ENCODE assay signal across 1 cellular context in genomic region chr12:9346866-9347327, GRCh38.
A peak's percentile ranks its signal among the peaks of the same experiment; 100 is the strongest.
TF ChIP-seq lines count a peak whose summit lies in the region.

No MANE protein-coding gene starts in this region.

TF ChIP-seq in K562, 482 proteins besides CTCF, POLR2A, EP300 and RAD21 (continued from another document and continues in another):
- TF ChIP-seq BRD9 (IDR thresholded peaks at IDR 0.05; ENCODE audit: low read depth, partially characterized antibody) (no peak), ELK3 (CRISPR knock-in tag; IDR thresholded peaks at IDR 0.05) (0 out of 2 replicates have a peak, but pooled peaks have one; percentile 57), CLOCK (CRISPR knock-in tag; IDR thresholded peaks at IDR 0.05; ENCODE audit: borderline replicate concordance) (no peak), ZBTB11 (CRISPR knock-in tag; IDR thresholded peaks at IDR 0.05) (peak in 1 of 3 experiments; percentile 45; a peak in 1 of 6 replicates), ZNF197 (CRISPR knock-in tag; IDR thresholded peaks at IDR 0.05; ENCODE audit: low read depth) (peak; percentile 65), RFX5 (IDR thresholded peaks at IDR 0.05; ENCODE audit: low read depth, low read length) (no peak), BACH1 (tag; IDR thresholded peaks at IDR 0.05) (peak; percentile 65; the same call in 1 of the 2 replicates), TEAD2 (tag; IDR thresholded peaks at IDR 0.05) (0 out of 2 replicates have a peak, but pooled peaks have one; percentile 22), RNF2 (IDR thresholded peaks at IDR 0.05) (peak; percentile 62; the same call in 1 of the 2 replicates), ZBTB9 (CRISPR knock-in tag; IDR thresholded peaks at IDR 0.05) (peak; percentile 68; the same call in 1 of the 2 replicates), FOXJ3 (CRISPR knock-in tag; IDR thresholded peaks at IDR 0.05) (no peak), ZNF311 (CRISPR knock-in tag; IDR thresholded peaks at IDR 0.05) (peak; percentile 53), ZNF224 (CRISPR knock-in tag; IDR thresholded peaks at IDR 0.05) (no peak), ZNF57 (CRISPR knock-in tag; IDR thresholded peaks at IDR 0.05) (no peak), CREB5 (CRISPR knock-in tag; IDR thresholded peaks at IDR 0.05) (no peak), ZNF75A (CRISPR knock-in tag; IDR thresholded peaks at IDR 0.05) (no peak), ZNF395 (CRISPR knock-in tag; IDR thresholded peaks at IDR 0.05) (peak; percentile 78; the same call in 1 of the 2 replicates), ZKSCAN8 (CRISPR knock-in tag; IDR thresholded peaks at IDR 0.05) (0 out of 2 replicates have a peak, but pooled peaks have one; percentile 8), ZNF639 (CRISPR knock-in tag; conservative IDR thresholded peaks at IDR 0.05 in 1 of 2, IDR thresholded peaks at IDR 0.05 in 1 of 2) (peak in 1 of 2 experiments; percentile 39; a peak in 1 of 4 replicates), CBFA2T3 (IDR thresholded peaks at IDR 0.05) (no peak), MYBL2 (IDR thresholded peaks at IDR 0.05; ENCODE audit: low read depth) (0 out of 2 replicates have a peak, but pooled peaks have one; percentile 32), MYBL2 (CRISPR knock-in tag; IDR thresholded peaks at IDR 0.05; ENCODE audit: borderline replicate concordance) (no peak), SMAD4 (CRISPR knock-in tag; conservative IDR thresholded peaks at IDR 0.05) (peak; percentile 33; the same call in 1 of the 2 replicates), HBP1 (CRISPR knock-in tag; IDR thresholded peaks at IDR 0.05) (peak; percentile 34; the same call in 1 of the 2 replicates), ETV1 (tag; conservative IDR thresholded peaks at IDR 0.05; ENCODE audit: low read depth) (peak; percentile 55; the same call in 1 of the 2 replicates), THRB (CRISPR knock-in tag; conservative IDR thresholded peaks at IDR 0.05) (peak; percentile 63; the same call in 1 of the 2 replicates), KAT7 (CRISPR knock-in tag; IDR thresholded peaks at IDR 0.05; ENCODE audit: borderline replicate concordance) (no peak), HDAC8 (tag; IDR thresholded peaks at IDR 0.05) (peak; percentile 78), ZNF79 (CRISPR knock-in tag; IDR thresholded peaks at IDR 0.05; ENCODE audit: low read depth) (peak; percentile 14; the same call in 1 of the 2 replicates), ZNF740 (CRISPR knock-in tag; IDR thresholded peaks at IDR 0.05) (no peak), ZNF740 (tag; IDR thresholded peaks at IDR 0.05) (no peak), BDP1 (IDR thresholded peaks at IDR 0.05; ENCODE audit: insufficient read depth, insufficient read length) (no peak), CHD2 (IDR thresholded peaks at IDR 0.05; ENCODE audit: low read depth, low read length) (no peak), E2F3 (CRISPR knock-in tag; IDR thresholded peaks at IDR 0.05) (peak; percentile 68; the same call in 1 of the 2 replicates), L3MBTL2 (IDR thresholded peaks at IDR 0.05) (peak; percentile 30; the same call in 1 of the 2 replicates), NR2C2 (CRISPR knock-in tag; IDR thresholded peaks at IDR 0.05) (no peak), NR2C2 (tag; IDR thresholded peaks at IDR 0.05) (no peak; the same call in 1 of the 2 replicates), CBX8 (IDR thresholded peaks at IDR 0.05; ENCODE audit: borderline replicate concordance, extremely low read depth, low read depth, low read length, poor library complexity, severe bottlenecking) (no peak), OTX1 (CRISPR knock-in tag; IDR thresholded peaks at IDR 0.05) (0 out of 2 replicates have a peak, but pooled peaks have one; percentile 20), CEBPG (CRISPR knock-in tag; IDR thresholded peaks at IDR 0.05) (no peak), CEBPG (tag; conservative IDR thresholded peaks at IDR 0.05 in 1 of 2, IDR thresholded peaks at IDR 0.05 in 1 of 2) (no peak), KLF6 (CRISPR knock-in tag; IDR thresholded peaks at IDR 0.05; ENCODE audit: borderline replicate concordance) (peak; percentile 52; the same call in 1 of the 2 replicates), XRCC4 (IDR thresholded peaks at IDR 0.05; ENCODE audit: extremely low read depth, insufficient read depth, insufficient read length) (no peak), TAF7 (tag; IDR thresholded peaks at IDR 0.05) (no peak), VEZF1 (CRISPR knock-in tag; IDR thresholded peaks at IDR 0.05) (peak; percentile 47), GABPB2 (CRISPR knock-in tag; conservative IDR thresholded peaks at IDR 0.05) (no peak), CXXC5 (CRISPR knock-in tag; IDR thresholded peaks at IDR 0.05) (peak; percentile 5; the same call in 1 of the 2 replicates), ZNF445 (CRISPR knock-in tag; IDR thresholded peaks at IDR 0.05; ENCODE audit: low read depth) (no peak)
